ENCODE assay signal across 1 cellular context in genomic region chr6:31834367-31834703, GRCh38.
TF ChIP-seq lines count a peak whose summit lies in the region.

No MANE protein-coding gene starts in this region.

TF ChIP-seq in SK-N-SH, 30 proteins besides CTCF, POLR2A, EP300 and RAD21 (continued from another document):
- TF ChIP-seq FOSL2 (IDR thresholded peaks at IDR 0.05; ENCODE audit: borderline replicate concordance, low read depth) (no peak), TAF1 (IDR thresholded peaks at IDR 0.05; ENCODE audit: borderline replicate concordance, low read depth, low read length) (no peak), POLR2AphosphoS5 (IDR thresholded peaks at IDR 0.05; ENCODE audit: low read depth, low read length) (no peak), RCOR1 (IDR thresholded peaks at IDR 0.05; ENCODE audit: low read length) (0 out of 2 replicates have a peak, but pooled peaks have one; percentile 6), IRF3 (IDR thresholded peaks at IDR 0.05; ENCODE audit: low read depth, low read length) (no peak), ELF1 (IDR thresholded peaks at IDR 0.05) (0 out of 2 replicates have a peak, but pooled peaks have one; percentile 38), MXI1 (IDR thresholded peaks at IDR 0.05; ENCODE audit: low read depth, low read length) (peak; percentile 63)
- TF ChIP-seq, protein P1, sequence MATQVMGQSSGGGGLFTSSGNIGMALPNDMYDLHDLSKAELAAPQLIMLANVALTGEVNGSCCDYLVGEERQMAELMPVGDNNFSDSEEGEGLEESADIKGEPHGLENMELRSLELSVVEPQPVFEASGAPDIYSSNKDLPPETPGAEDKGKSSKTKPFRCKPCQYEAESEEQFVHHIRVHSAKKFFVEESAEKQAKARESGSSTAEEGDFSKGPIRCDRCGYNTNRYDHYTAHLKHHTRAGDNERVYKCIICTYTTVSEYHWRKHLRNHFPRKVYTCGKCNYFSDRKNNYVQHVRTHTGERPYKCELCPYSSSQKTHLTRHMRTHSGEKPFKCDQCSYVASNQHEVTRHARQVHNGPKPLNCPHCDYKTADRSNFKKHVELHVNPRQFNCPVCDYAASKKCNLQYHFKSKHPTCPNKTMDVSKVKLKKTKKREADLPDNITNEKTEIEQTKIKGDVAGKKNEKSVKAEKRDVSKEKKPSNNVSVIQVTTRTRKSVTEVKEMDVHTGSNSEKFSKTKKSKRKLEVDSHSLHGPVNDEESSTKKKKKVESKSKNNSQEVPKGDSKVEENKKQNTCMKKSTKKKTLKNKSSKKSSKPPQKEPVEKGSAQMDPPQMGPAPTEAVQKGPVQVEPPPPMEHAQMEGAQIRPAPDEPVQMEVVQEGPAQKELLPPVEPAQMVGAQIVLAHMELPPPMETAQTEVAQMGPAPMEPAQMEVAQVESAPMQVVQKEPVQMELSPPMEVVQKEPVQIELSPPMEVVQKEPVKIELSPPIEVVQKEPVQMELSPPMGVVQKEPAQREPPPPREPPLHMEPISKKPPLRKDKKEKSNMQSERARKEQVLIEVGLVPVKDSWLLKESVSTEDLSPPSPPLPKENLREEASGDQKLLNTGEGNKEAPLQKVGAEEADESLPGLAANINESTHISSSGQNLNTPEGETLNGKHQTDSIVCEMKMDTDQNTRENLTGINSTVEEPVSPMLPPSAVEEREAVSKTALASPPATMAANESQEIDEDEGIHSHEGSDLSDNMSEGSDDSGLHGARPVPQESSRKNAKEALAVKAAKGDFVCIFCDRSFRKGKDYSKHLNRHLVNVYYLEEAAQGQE (IDR thresholded peaks at IDR 0.05; ENCODE audit: low read depth, low read length): peak; percentile 9; the same call in 1 of the 2 replicates
- TF ChIP-seq, protein P2, sequence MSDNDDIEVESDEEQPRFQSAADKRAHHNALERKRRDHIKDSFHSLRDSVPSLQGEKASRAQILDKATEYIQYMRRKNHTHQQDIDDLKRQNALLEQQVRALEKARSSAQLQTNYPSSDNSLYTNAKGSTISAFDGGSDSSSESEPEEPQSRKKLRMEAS (IDR thresholded peaks at IDR 0.05; ENCODE audit: low read depth): peak; percentile 53
TF ChIP-seq in SK-N-SH: peak in this region for 7.
